ENCODE assay signal across 8 cellular contexts in genomic region chr16:642189-643049, GRCh38. TPM values are rescaled to one million over a fixed set of nuclear protein-coding genes. Genes with fewer than 3 reads are reported as not detected.
DNase-seq lines count a peak whose midpoint lies in the region; ATAC-seq and TF ChIP-seq lines count a peak whose summit lies in the region.

No MANE protein-coding gene starts in this region.

- no peaks in the 10 kb centered on the region for H3K27me3 Mint-ChIP-seq in T-helper 17 cell
- no peaks in the 10 kb centered on the region for H3K27me3 Mint-ChIP-seq in effector memory CD8-positive, alpha-beta T cell

- H3K4me1 Mint-ChIP-seq in T-helper 17 cell = peaks cover 9% of the 10 kb centered on the region
- peaks cover 0 to 7% of the 10 kb centered on the region in 2 donors for H3K4me1 Mint-ChIP-seq in effector memory CD8-positive, alpha-beta T cell (ENCODE audit: low read depth in 2 of 2)

- H3K27ac ChIP-seq in mucosa of rectum (ENCODE audit: low read depth in 2 of 2, low read length in 2 of 2) (peak overlapping the region; percentile 91 to 92), upper lobe of right lung (peak overlapping the region; percentile 76)

- H3K9ac ChIP-seq in mucosa of rectum (ENCODE audit: low read depth in 1 of 2, low read length in 2 of 2) = peak overlapping the region; percentile 84 to 94

- peak overlapping the region; percentile 59 for H3K4me3 ChIP-seq in BJ (ENCODE audit: low read depth, low read length)
- peak overlapping the region; percentile 80 to 84 for H3K4me3 ChIP-seq in mucosa of rectum (ENCODE audit: low read length in 2 of 2)
- peak overlapping the region; percentile 71 for H3K4me3 ChIP-seq in upper lobe of right lung

- peak overlapping the region; percentile 41 for H3K27ac Mint-ChIP-seq in T-helper 17 cell
- peak overlapping the region in 1 of 2 donors; percentile 57 for H3K27ac Mint-ChIP-seq in effector memory CD8-positive, alpha-beta T cell

- ATAC-seq in GM19025 (IDR thresholded peaks at IDR 0.05; ENCODE audit: low read depth, unreplicated experiment) = peak; percentile 44
- peak; percentile 40 for ATAC-seq in HG03460 (IDR thresholded peaks at IDR 0.05; ENCODE audit: unreplicated experiment)
- ATAC-seq in T-helper 17 cell = peak; percentile 48
- ATAC-seq in effector memory CD8-positive, alpha-beta T cell (replicated peaks) = peak; percentile 52
- peak; percentile 73 for ATAC-seq in upper lobe of right lung

- H3K4me1 ChIP-seq in mucosa of rectum (ENCODE audit: control insufficient read depth in 2 of 2, insufficient read depth in 2 of 2, low read length in 2 of 2) (peaks cover 45 to 51% of the 10 kb centered on the region in 2 donors), upper lobe of right lung (peaks cover 26% of the 10 kb centered on the region)

- H3K27me3 ChIP-seq in BJ (ENCODE audit: control insufficient read depth, insufficient read depth, low read length) (no peaks in the 10 kb centered on the region), mucosa of rectum (ENCODE audit: control insufficient read depth in 2 of 2, insufficient read depth in 2 of 2, low read length in 2 of 2) (no peaks in the 10 kb centered on the region), upper lobe of right lung (no peaks in the 10 kb centered on the region)

- H3K36me3 ChIP-seq in BJ (ENCODE audit: control insufficient read depth, insufficient read depth, low read length) (peaks cover 3% of the 10 kb centered on the region), mucosa of rectum (ENCODE audit: control insufficient read depth in 2 of 2, insufficient read depth in 2 of 2, low read length in 2 of 2) (no peaks in the 10 kb centered on the region), upper lobe of right lung (no peaks in the 10 kb centered on the region)

- intact Hi-C loops in upper lobe of right lung (cut with DNase I) = no loop called here

- H3K9me3 Mint-ChIP-seq in effector memory CD8-positive, alpha-beta T cell = no peaks in the 10 kb centered on the region

- CTCF ChIA-PET in BJ (lab: Yijun Ruan, JAX) = interaction anchor here (1.1 kb wide), 1 partner anchor 18 kb away, joined by 3 read pairs; no protein-coding TSS in a partner anchor

- H3K4me3 Mint-ChIP-seq in T-helper 17 cell = peak overlapping the region; percentile 76
- peak overlapping the region; percentile 72 for H3K4me3 Mint-ChIP-seq in effector memory CD8-positive, alpha-beta T cell

- H3K9me3 ChIP-seq in T-helper 17 cell (ENCODE audit: control insufficient read depth, low read length, poor library complexity, severe bottlenecking) (no peaks in the 10 kb centered on the region), mucosa of rectum (ENCODE audit: control insufficient read depth in 2 of 2, low read length in 2 of 2) (no peaks in the 10 kb centered on the region), upper lobe of right lung (no peaks in the 10 kb centered on the region)

- POLR2A ChIA-PET in BJ (lab: Charles Lee) = no interaction called here

- no peaks in the 10 kb centered on the region for H3K36me3 Mint-ChIP-seq in T-helper 17 cell (ENCODE audit: low read depth)
- peaks cover 13% of the 10 kb centered on the region for H3K36me3 Mint-ChIP-seq in effector memory CD8-positive, alpha-beta T cell (ENCODE audit: insufficient read depth)

- no peak for TF ChIP-seq CTCF in BJ (IDR thresholded peaks at IDR 0.05; ENCODE audit: insufficient read depth, low read depth, low read length)
- TF ChIP-seq CTCF in upper lobe of right lung (IDR thresholded peaks at IDR 0.05) = no peak

- no peak for DNase-seq in BJ (ENCODE audit: low read depth)
- no peak for DNase-seq in T-helper 17 cell
- no peak for DNase-seq in effector memory CD8-positive, alpha-beta T cell
- DNase-seq in upper lobe of right lung = peak; percentile 92
- no peak for DNase-seq in hepatic stellate cell (ENCODE audit: low spot score)

RNA-seq across cellular contexts. Expression of gene MCRIP2, which starts 0.8 kb away (rescaled TPM):
- 10.6 and 16.5 TPM in 2 replicates for polyA plus RNA-seq in BJ (2011; rRNA removed)
- polyA minus RNA-seq in BJ (2011; rRNA and poly(A)+ RNA removed) = 2.5 and 2.7 TPM in 2 replicates
- 10 to 100 TPM; 15.7 to 17.1 TPM for total RNA-seq in T-helper 17 cell
- 57.9 TPM for total RNA-seq in upper lobe of right lung

RNA-seq across cellular contexts. Expression of gene METTL26, which starts 6.3 kb away (rescaled TPM):
- 77.2 and 105 TPM in 2 replicates for polyA plus RNA-seq in BJ (2011; rRNA removed)
- 27.8 and 47.1 TPM in 2 replicates for polyA minus RNA-seq in BJ (2011; rRNA and poly(A)+ RNA removed)
- total RNA-seq in T-helper 17 cell (10 to 100 TPM; 39.2 to 40.4 TPM), upper lobe of right lung (53.5 TPM)

RNA-seq across cellular contexts. Expression of gene WDR90, which starts 6.7 kb away (rescaled TPM):
- polyA plus RNA-seq in BJ (2011; rRNA removed) = 6.2 and 10.0 TPM in 2 replicates
- polyA minus RNA-seq in BJ (2011; rRNA and poly(A)+ RNA removed) = 3.6 and 4.0 TPM in 2 replicates
- total RNA-seq in T-helper 17 cell (10 to 100 TPM; 11.1 to 15.3 TPM), upper lobe of right lung (23.2 TPM)

RNA-seq across cellular contexts. Expression of gene WFIKKN1, which starts 11.6 kb away (rescaled TPM):
- polyA plus RNA-seq in BJ (2011; rRNA removed) = not detected in 2 replicates
- 0.05 TPM in 1 of 2 replicates, not detected in the other for polyA minus RNA-seq in BJ (2011; rRNA and poly(A)+ RNA removed)
- total RNA-seq in T-helper 17 cell (under 1 TPM; 0.10 to 0.18 TPM), upper lobe of right lung (1.5 TPM)

RNA-seq across cellular contexts. Expression of gene RHOT2, which starts 25.5 kb away (rescaled TPM):
- 37.1 and 81.7 TPM in 2 replicates for polyA plus RNA-seq in BJ (2011; rRNA removed)
- 20.6 and 37.4 TPM in 2 replicates for polyA minus RNA-seq in BJ (2011; rRNA and poly(A)+ RNA removed)
- total RNA-seq in T-helper 17 cell = 100 to 1,000 TPM; 190 to 203 TPM
- total RNA-seq in upper lobe of right lung = 92.5 TPM
